In the genomic region with DNA sequence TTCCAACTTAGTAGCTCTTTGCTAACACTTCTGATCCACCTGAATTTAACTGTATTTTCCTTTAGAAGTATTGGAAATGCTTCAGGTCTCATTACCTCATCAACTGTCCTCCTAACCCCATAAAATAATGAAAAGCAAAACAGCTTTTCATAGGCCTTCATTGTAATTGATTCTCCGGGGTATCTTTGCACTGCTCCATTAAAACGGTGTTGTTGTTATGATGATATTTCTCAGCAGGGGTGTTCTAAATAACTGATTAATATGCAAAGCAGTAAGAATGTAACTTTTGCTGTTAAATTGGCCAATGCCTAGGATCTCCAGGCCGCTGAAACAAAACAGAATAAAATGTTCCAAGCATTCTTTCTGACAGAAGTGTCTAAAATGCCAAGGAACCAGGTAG, we compare ENCODE assay signal across 16 cellular contexts.
DNase-seq lines count a peak whose midpoint lies in the region; ATAC-seq and TF ChIP-seq lines count a peak whose summit lies in the region.
"Had no signal": no experiment of that assay in that cellular context is flagged by ENCODE, and none has a peak within 500 bp of the region (broad histone marks: within the 10 kb centered on the region; RNA-seq: fewer than 3 reads in every experiment).

No MANE protein-coding gene starts in this region.

- H3K9me3 ChIP-seq in HUES6 (ENCODE audit: control insufficient read depth, insufficient read depth, low read depth, low read length) (no peaks in the 10 kb centered on the region), iPS-20b (ENCODE audit: insufficient read depth, low read depth, low read length) (no peaks in the 10 kb centered on the region), heart left ventricle (no peaks in the 10 kb centered on the region)
- H3K9me3 ChIP-seq: BLaER1, Caco-2 had no signal

- peaks cover 35% of the 10 kb centered on the region for H3K4me1 Mint-ChIP-seq in WTC11
- H3K4me1 Mint-ChIP-seq: CD8-positive, alpha-beta memory T cell had no signal

- CTCF ChIA-PET in WTC11 (lab: Charles Lee) = no interaction called here

- peak overlapping the region; percentile 36 for H3K27ac Mint-ChIP-seq in WTC11
- H3K27ac Mint-ChIP-seq: CD8-positive, alpha-beta memory T cell had no signal

- WGBS in heart left ventricle, 4 donors = 48 to 71% (median 52%) methylated on average over 3 of the region's 3 CpGs

- peak overlapping the region; percentile 28; the same call in 1 of the 2 replicates for H3K4me3 Mint-ChIP-seq in WTC11
- H3K4me3 Mint-ChIP-seq: CD8-positive, alpha-beta memory T cell had no signal

- intact Hi-C loops in heart left ventricle (cut with DNase I) = no loop called here

- H3K36me3 ChIP-seq in HUES6 (ENCODE audit: control insufficient read depth, insufficient read depth, low read length) = no peaks in the 10 kb centered on the region
- H3K36me3 ChIP-seq in iPS-20b (ENCODE audit: insufficient read depth, low read depth, low read length) = no peaks in the 10 kb centered on the region
- no peaks in the 10 kb centered on the region for H3K36me3 ChIP-seq in heart left ventricle
- H3K36me3 ChIP-seq: BLaER1 had no signal

- no peaks in the 10 kb centered on the region for H3K27me3 ChIP-seq in HUES6 (ENCODE audit: control insufficient read depth, insufficient read depth, low read length)
- H3K27me3 ChIP-seq in iPS-20b (ENCODE audit: insufficient read depth, low read length) = no peaks in the 10 kb centered on the region
- no peaks in the 10 kb centered on the region for H3K27me3 ChIP-seq in heart left ventricle
- H3K27me3 ChIP-seq: BLaER1 had no signal

- POLR2A ChIA-PET in WTC11 (lab: Charles Lee) = no interaction called here

- no peaks in the 10 kb centered on the region for H3K27me3 Mint-ChIP-seq in WTC11 (ENCODE audit: low read depth)
- H3K27me3 Mint-ChIP-seq: CD8-positive, alpha-beta memory T cell had no signal

- TF ChIP-seq CTCF in WTC11 (IDR thresholded peaks at IDR 0.05) = no peak
- no peak for TF ChIP-seq CTCF in heart left ventricle (IDR thresholded peaks at IDR 0.05)

- in situ Hi-C loops in G401 (cut with HindIII; ENCODE audit: low sequenced_read_pairs) = no loop called here

- TF ChIP-seq POLR2A in heart left ventricle (IDR thresholded peaks at IDR 0.05) = no peak

- DNase-seq in G401 (ENCODE audit: low spot score) (peak; percentile 24), WTC11 (ENCODE audit: low spot score) (no peak), NOMO-1 treated with DMSO at 0.1 percent for 48 hours (lab: John Stamatoyannopoulos, UW; ENCODE audit: unreplicated experiment) (no peak), heart left ventricle (no peak)
- DNase-seq: Caco-2; CD8-positive, alpha-beta memory T cell; DND-41; GM23248 had no signal

- ATAC-seq in WTC11 = peak; percentile 40
- ATAC-seq in HG02938 (IDR thresholded peaks at IDR 0.05; ENCODE audit: unreplicated experiment) = no peak
- ATAC-seq in heart left ventricle = no peak
- ATAC-seq: HCT116, HepG2 had no signal

- H3K9me3 Mint-ChIP-seq in WTC11 = 0 out of 2 replicates have a peak, but pooled peaks cover 3% of the 10 kb centered on the region

- H3K9ac ChIP-seq in HUES6 (ENCODE audit: low read length) (no peak overlapping the region), iPS-20b (ENCODE audit: low read depth, low read length) (peak overlapping the region; percentile 34; the same call in 1 of the 2 replicates)
- H3K9ac ChIP-seq: BLaER1, GM23248, KMS-11 had no signal

- H3K27ac ChIP-seq in HUES6 (ENCODE audit: low read depth, low read length) (peak overlapping the region; percentile 13; the same call in 1 of the 2 replicates), iPS-20b (ENCODE audit: low read length) (peak overlapping the region; percentile 33), heart left ventricle (no peak overlapping the region)
- H3K27ac ChIP-seq: 22Rv1, BLaER1, GM23248, KMS-11 had no signal

- H3K4me1 ChIP-seq in HUES6 (ENCODE audit: control insufficient read depth, insufficient read depth, low read length) (peaks cover 23% of the 10 kb centered on the region), iPS-20b (ENCODE audit: insufficient read depth, low read length) (peaks cover 25% of the 10 kb centered on the region; the same call in 1 of the 2 replicates), heart left ventricle (no peaks in the 10 kb centered on the region)
- H3K4me1 ChIP-seq: BLaER1 had no signal

- H3K36me3 Mint-ChIP-seq in WTC11 = no peaks in the 10 kb centered on the region
- H3K36me3 Mint-ChIP-seq: CD8-positive, alpha-beta memory T cell had no signal

- no peak overlapping the region for H3K4me3 ChIP-seq in HUES6 (ENCODE audit: low read depth, low read length)
- peak overlapping the region; percentile 23; the same call in 1 of the 2 replicates for H3K4me3 ChIP-seq in iPS-20b (ENCODE audit: low read length)
- no peak overlapping the region for H3K4me3 ChIP-seq in heart left ventricle
- H3K4me3 ChIP-seq: BLaER1, GM23248 had no signal

TF ChIP-seq in WTC11, 78 proteins besides CTCF, POLR2A, EP300 and RAD21:
- TF ChIP-seq, protein P1, sequence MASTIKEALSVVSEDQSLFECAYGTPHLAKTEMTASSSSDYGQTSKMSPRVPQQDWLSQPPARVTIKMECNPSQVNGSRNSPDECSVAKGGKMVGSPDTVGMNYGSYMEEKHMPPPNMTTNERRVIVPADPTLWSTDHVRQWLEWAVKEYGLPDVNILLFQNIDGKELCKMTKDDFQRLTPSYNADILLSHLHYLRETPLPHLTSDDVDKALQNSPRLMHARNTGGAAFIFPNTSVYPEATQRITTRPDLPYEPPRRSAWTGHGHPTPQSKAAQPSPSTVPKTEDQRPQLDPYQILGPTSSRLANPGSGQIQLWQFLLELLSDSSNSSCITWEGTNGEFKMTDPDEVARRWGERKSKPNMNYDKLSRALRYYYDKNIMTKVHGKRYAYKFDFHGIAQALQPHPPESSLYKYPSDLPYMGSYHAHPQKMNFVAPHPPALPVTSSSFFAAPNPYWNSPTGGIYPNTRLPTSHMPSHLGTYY (CRISPR knock-in tag; IDR thresholded peaks at IDR 0.05) = no peak
- TF ChIP-seq, protein P2, sequence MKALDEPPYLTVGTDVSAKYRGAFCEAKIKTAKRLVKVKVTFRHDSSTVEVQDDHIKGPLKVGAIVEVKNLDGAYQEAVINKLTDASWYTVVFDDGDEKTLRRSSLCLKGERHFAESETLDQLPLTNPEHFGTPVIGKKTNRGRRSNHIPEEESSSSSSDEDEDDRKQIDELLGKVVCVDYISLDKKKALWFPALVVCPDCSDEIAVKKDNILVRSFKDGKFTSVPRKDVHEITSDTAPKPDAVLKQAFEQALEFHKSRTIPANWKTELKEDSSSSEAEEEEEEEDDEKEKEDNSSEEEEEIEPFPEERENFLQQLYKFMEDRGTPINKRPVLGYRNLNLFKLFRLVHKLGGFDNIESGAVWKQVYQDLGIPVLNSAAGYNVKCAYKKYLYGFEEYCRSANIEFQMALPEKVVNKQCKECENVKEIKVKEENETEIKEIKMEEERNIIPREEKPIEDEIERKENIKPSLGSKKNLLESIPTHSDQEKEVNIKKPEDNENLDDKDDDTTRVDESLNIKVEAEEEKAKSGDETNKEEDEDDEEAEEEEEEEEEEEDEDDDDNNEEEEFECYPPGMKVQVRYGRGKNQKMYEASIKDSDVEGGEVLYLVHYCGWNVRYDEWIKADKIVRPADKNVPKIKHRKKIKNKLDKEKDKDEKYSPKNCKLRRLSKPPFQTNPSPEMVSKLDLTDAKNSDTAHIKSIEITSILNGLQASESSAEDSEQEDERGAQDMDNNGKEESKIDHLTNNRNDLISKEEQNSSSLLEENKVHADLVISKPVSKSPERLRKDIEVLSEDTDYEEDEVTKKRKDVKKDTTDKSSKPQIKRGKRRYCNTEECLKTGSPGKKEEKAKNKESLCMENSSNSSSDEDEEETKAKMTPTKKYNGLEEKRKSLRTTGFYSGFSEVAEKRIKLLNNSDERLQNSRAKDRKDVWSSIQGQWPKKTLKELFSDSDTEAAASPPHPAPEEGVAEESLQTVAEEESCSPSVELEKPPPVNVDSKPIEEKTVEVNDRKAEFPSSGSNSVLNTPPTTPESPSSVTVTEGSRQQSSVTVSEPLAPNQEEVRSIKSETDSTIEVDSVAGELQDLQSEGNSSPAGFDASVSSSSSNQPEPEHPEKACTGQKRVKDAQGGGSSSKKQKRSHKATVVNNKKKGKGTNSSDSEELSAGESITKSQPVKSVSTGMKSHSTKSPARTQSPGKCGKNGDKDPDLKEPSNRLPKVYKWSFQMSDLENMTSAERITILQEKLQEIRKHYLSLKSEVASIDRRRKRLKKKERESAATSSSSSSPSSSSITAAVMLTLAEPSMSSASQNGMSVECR (CRISPR knock-in tag; IDR thresholded peaks at IDR 0.05; ENCODE audit: borderline replicate concordance) = no peak
- TF ChIP-seq, protein P3, sequence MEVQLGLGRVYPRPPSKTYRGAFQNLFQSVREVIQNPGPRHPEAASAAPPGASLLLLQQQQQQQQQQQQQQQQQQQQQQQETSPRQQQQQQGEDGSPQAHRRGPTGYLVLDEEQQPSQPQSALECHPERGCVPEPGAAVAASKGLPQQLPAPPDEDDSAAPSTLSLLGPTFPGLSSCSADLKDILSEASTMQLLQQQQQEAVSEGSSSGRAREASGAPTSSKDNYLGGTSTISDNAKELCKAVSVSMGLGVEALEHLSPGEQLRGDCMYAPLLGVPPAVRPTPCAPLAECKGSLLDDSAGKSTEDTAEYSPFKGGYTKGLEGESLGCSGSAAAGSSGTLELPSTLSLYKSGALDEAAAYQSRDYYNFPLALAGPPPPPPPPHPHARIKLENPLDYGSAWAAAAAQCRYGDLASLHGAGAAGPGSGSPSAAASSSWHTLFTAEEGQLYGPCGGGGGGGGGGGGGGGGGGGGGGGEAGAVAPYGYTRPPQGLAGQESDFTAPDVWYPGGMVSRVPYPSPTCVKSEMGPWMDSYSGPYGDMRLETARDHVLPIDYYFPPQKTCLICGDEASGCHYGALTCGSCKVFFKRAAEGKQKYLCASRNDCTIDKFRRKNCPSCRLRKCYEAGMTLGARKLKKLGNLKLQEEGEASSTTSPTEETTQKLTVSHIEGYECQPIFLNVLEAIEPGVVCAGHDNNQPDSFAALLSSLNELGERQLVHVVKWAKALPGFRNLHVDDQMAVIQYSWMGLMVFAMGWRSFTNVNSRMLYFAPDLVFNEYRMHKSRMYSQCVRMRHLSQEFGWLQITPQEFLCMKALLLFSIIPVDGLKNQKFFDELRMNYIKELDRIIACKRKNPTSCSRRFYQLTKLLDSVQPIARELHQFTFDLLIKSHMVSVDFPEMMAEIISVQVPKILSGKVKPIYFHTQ (CRISPR knock-in tag; IDR thresholded peaks at IDR 0.05) = no peak
- no peak for TF ChIP-seq ELF4 (CRISPR knock-in tag; IDR thresholded peaks at IDR 0.05; ENCODE audit: low read depth)

Comparison
In these comparisons a context has a peak if more than half of its experiments do, and no peak if none do; other contexts are left out.
1. H3K27ac ChIP-seq: peak in HUES6 (single experiment) and iPS-20b (single experiment); none in heart left ventricle (0 of 12).